ENCODE assay signal across 24 cellular contexts in the genomic region with DNA sequence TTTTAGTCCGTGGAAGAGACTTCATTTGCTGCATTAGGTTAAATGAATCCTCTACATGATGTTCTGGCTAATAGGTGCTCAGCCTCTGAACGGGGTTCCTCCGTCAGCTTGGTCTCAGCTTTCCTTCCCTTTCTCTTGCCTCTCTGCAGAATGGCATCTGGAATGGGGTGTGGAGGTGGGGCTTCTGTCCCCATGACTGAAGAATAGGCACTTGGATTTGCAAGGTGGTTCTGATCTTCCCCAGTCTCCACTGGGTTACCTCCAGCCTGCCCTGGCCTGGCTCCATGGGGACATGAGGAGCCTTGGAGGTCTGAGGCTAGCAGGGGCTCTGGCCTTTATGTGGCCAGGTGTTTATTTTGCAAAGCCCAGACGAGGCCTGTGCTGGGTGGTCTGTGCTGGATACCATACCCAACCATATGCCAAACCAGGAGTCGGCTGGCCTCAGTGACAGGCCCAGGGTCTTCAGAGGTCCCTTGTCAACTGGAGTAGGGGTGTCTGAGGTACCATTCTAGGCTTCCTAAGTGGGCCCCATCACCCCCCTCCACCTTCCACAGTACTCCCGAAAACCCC.
"Had no signal": no experiment of that assay in that cellular context is flagged by ENCODE, and none has a peak within 500 bp of the region (broad histone marks: within the 10 kb centered on the region; RNA-seq: fewer than 3 reads in every experiment).

No MANE protein-coding gene starts in this region.

- H3K27ac ChIP-seq: brain microvascular endothelial cell had no signal

- H3K36me3 ChIP-seq: brain microvascular endothelial cell had no signal

- ATAC-seq: activated T-cell treated with anti-CD3 and anti-CD28 coated beads, Interleukin-2, amount 50 U/mL, for 4 hours; activated T-helper 17 cell treated with anti-CD3 and anti-CD28 coated beads, Interleukin-2, amount 50 U/mL, for 72 hours; esophagus mucosa had no signal

- DNase-seq: activated CD4-positive, alpha-beta memory T cell treated with anti-CD3 and anti-CD28 coated beads, Interleukin-2, amount 10 ng/mL, durations not matched to agents 7 days and 5 days; activated CD4-positive, alpha-beta T cell treated with anti-CD3 and anti-CD28 coated beads for 1 hour; activated CD4-positive, alpha-beta T cell treated with anti-CD3 and anti-CD28 coated beads for 4 hours; activated CD4-positive, alpha-beta T cell treated with anti-CD3 and anti-CD28 coated beads, Interleukin-2, amount 10 ng/mL, durations not matched to agents 7 days and 5 days; activated CD4-positive, alpha-beta T cell treated with anti-CD3 and anti-CD28 coated beads, Interleukin-2, amount 50 U/mL, for 4 hours; activated CD8-positive, alpha-beta memory T cell treated with anti-CD3 and anti-CD28 coated beads, Interleukin-2, amount 50 U/mL, for 48 hours; activated effector memory CD4-positive, alpha-beta T cell treated with Interleukin-2 at 50 U/mL for 16 hours; activated gamma-delta T cell treated with Interleukin-2 at 50 U/mL for 16 hours; activated naive CD4-positive, alpha-beta T cell treated with anti-CD3 and anti-CD28 coated beads, Interleukin-2, amount 50 U/mL, for 16 hours; activated naive CD4-positive, alpha-beta T cell treated with Interleukin-2 at 50 U/mL for 16 hours; activated T-cell treated with anti-CD3 and anti-CD28 coated beads for 4 hours; activated T-cell treated with anti-CD3 and anti-CD28 coated beads, Interleukin-2, amount 50 U/mL, for 4 hours; amniotic stem cell; anterior cingulate cortex; brain microvascular endothelial cell; caudate nucleus; cortex of kidney; dermis blood vessel endothelial cell; effector CD4-positive, alpha-beta T cell; foreskin fibroblast; head of caudate nucleus; T-helper 2 cell had no signal

- H3K27me3 ChIP-seq: brain microvascular endothelial cell had no signal
